1 cellular context compared by ENCODE assay signal in the genomic region with DNA sequence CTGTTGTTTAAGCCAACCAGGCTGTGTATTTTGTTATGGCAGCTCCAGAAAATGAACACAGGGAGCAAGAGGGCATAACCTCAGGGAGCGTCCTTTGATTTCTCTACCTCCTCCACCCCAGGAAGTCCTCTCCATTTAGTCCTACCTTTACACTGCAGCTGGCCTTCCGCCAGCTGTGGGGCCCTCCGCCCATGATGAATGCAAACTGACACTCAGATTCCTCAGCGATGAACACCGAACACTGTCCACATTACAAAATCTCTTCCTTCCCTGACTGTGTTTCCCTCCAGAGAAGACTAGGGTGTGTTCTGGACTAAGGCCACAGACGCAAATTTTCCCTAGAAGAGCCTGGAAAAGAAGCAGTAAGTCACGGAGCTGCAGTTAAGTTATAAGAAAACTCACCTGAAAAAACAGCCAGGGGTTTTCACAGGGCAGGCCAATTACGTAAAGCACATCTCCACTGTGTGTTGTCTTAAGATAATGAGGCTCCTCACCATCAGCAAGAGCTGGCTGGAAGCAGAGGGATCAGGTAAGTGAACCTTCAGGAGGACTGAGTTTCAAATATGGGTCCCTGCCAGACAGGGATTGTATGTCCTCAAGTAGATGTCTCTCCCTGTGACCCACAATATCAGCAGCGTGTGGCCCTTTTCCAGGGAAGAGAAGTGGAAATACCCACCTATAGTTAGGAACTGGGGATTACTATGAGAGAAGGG.
A peak's percentile ranks its signal among the peaks of the same experiment; 100 is the strongest.
TF ChIP-seq lines count a peak whose summit lies in the region.

No MANE protein-coding gene starts in this region.

TF ChIP-seq in HepG2, 621 proteins besides CTCF, POLR2A, EP300 and RAD21 (continued from another document and continues in another):
- TF ChIP-seq GFI1 (CRISPR knock-in tag; IDR thresholded peaks at IDR 0.05; ENCODE audit: borderline replicate concordance) (peak; percentile 68; the same call in 1 of the 2 replicates), ZNF616 (CRISPR knock-in tag; IDR thresholded peaks at IDR 0.05; ENCODE audit: low read depth) (no peak), HDAC2 (CRISPR knock-in tag; IDR thresholded peaks at IDR 0.05) (peak; percentile 53; the same call in 1 of the 2 replicates), MAZ (IDR thresholded peaks at IDR 0.05; ENCODE audit: borderline replicate concordance, low read depth, low read length) (no peak), MAZ (CRISPR knock-in tag; IDR thresholded peaks at IDR 0.05; ENCODE audit: low read depth) (no peak), GABPA (IDR thresholded peaks at IDR 0.05; ENCODE audit: low read depth, low read length) (no peak), GABPA (CRISPR knock-in tag; IDR thresholded peaks at IDR 0.05; ENCODE audit: low read depth) (peak; percentile 68), SYNCRIP (IDR thresholded peaks at IDR 0.05; ENCODE audit: insufficient read depth, low read depth, low read length) (no peak), ZNF264 (CRISPR knock-in tag; IDR thresholded peaks at IDR 0.05) (no peak), ZSCAN31 (CRISPR knock-in tag; IDR thresholded peaks at IDR 0.05; ENCODE audit: low read depth) (no peak), STAG1 (CRISPR knock-in tag; IDR thresholded peaks at IDR 0.05) (no peak), RARG (CRISPR knock-in tag; IDR thresholded peaks at IDR 0.05; ENCODE audit: low read depth) (no peak), ZNF260 (CRISPR knock-in tag; IDR thresholded peaks at IDR 0.05; ENCODE audit: borderline replicate concordance, low read depth) (no peak), KDM5B (CRISPR knock-in tag; IDR thresholded peaks at IDR 0.05; ENCODE audit: borderline replicate concordance) (no peak), HMG20B (CRISPR knock-in tag; conservative IDR thresholded peaks at IDR 0.05) (no peak), EHMT2 (IDR thresholded peaks at IDR 0.05; ENCODE audit: borderline replicate concordance, low read depth, low read length) (no peak), RARA (CRISPR knock-in tag; IDR thresholded peaks at IDR 0.05) (peak; percentile 75), ZNF333 (CRISPR knock-in tag; IDR thresholded peaks at IDR 0.05; ENCODE audit: borderline replicate concordance) (no peak), ZNF552 (CRISPR knock-in tag; IDR thresholded peaks at IDR 0.05; ENCODE audit: borderline replicate concordance) (no peak), NFIC (IDR thresholded peaks at IDR 0.05; ENCODE audit: low read length) (peak; percentile 65), ZNF253 (CRISPR knock-in tag; IDR thresholded peaks at IDR 0.05; ENCODE audit: borderline replicate concordance) (no peak), ZNF160 (CRISPR knock-in tag; IDR thresholded peaks at IDR 0.05) (no peak), NR0B2 (CRISPR knock-in tag; IDR thresholded peaks at IDR 0.05) (no peak), GTF2F1 (IDR thresholded peaks at IDR 0.05; ENCODE audit: low read length) (no peak), HIC2 (CRISPR knock-in tag; IDR thresholded peaks at IDR 0.05; ENCODE audit: low read depth) (no peak), ZNF570 (CRISPR knock-in tag; IDR thresholded peaks at IDR 0.05; ENCODE audit: borderline replicate concordance) (no peak), NONO (IDR thresholded peaks at IDR 0.05) (no peak), NONO (CRISPR knock-in tag; conservative IDR thresholded peaks at IDR 0.05) (no peak), ZBTB44 (CRISPR knock-in tag; IDR thresholded peaks at IDR 0.05) (no peak), ZNF792 (CRISPR knock-in tag; IDR thresholded peaks at IDR 0.05) (no peak), ZNF605 (CRISPR knock-in tag; IDR thresholded peaks at IDR 0.05) (no peak), ZNF883 (CRISPR knock-in tag; IDR thresholded peaks at IDR 0.05; ENCODE audit: not compliant biosample characterization) (no peak), ZNF703 (CRISPR knock-in tag; IDR thresholded peaks at IDR 0.05; ENCODE audit: borderline replicate concordance) (no peak), CSRNP2 (CRISPR knock-in tag; conservative IDR thresholded peaks at IDR 0.05; ENCODE audit: low read depth) (no peak), FOXK2 (IDR thresholded peaks at IDR 0.05) (no peak), AHR (CRISPR knock-in tag; IDR thresholded peaks at IDR 0.05) (no peak), HOXA3 (CRISPR knock-in tag; IDR thresholded peaks at IDR 0.05) (peak; percentile 14; the same call in 1 of the 2 replicates), TMF1 (CRISPR knock-in tag; IDR thresholded peaks at IDR 0.05; ENCODE audit: low read depth) (no peak), SCMH1 (CRISPR knock-in tag; IDR thresholded peaks at IDR 0.05; ENCODE audit: borderline replicate concordance) (no peak), POGZ (CRISPR knock-in tag; IDR thresholded peaks at IDR 0.05) (peak; percentile 59; the same call in 1 of the 2 replicates), FOXP1 (IDR thresholded peaks at IDR 0.05) (no peak), FOXP1 (CRISPR knock-in tag; IDR thresholded peaks at IDR 0.05) (0 out of 2 replicates have a peak, but pooled peaks have one; percentile 8), ZNF235 (CRISPR knock-in tag; IDR thresholded peaks at IDR 0.05; ENCODE audit: borderline replicate concordance) (no peak)
- TF ChIP-seq, protein P1, sequence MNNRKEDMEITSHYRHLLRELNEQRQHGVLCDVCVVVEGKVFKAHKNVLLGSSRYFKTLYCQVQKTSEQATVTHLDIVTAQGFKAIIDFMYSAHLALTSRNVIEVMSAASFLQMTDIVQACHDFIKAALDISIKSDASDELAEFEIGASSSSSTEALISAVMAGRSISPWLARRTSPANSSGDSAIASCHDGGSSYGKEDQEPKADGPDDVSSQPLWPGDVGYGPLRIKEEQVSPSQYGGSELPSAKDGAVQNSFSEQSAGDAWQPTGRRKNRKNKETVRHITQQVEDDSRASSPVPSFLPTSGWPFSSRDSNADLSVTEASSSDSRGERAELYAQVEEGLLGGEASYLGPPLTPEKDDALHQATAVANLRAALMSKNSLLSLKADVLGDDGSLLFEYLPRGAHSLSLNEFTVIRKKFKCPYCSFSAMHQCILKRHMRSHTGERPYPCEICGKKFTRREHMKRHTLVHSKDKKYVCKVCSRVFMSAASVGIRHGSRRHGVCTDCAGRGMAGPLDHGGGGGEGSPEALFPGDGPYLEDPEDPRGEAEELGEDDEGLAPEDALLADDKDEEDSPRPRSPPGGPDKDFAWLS (CRISPR knock-in tag; IDR thresholded peaks at IDR 0.05; ENCODE audit: borderline replicate concordance), result no peak
- TF ChIP-seq, protein P2, sequence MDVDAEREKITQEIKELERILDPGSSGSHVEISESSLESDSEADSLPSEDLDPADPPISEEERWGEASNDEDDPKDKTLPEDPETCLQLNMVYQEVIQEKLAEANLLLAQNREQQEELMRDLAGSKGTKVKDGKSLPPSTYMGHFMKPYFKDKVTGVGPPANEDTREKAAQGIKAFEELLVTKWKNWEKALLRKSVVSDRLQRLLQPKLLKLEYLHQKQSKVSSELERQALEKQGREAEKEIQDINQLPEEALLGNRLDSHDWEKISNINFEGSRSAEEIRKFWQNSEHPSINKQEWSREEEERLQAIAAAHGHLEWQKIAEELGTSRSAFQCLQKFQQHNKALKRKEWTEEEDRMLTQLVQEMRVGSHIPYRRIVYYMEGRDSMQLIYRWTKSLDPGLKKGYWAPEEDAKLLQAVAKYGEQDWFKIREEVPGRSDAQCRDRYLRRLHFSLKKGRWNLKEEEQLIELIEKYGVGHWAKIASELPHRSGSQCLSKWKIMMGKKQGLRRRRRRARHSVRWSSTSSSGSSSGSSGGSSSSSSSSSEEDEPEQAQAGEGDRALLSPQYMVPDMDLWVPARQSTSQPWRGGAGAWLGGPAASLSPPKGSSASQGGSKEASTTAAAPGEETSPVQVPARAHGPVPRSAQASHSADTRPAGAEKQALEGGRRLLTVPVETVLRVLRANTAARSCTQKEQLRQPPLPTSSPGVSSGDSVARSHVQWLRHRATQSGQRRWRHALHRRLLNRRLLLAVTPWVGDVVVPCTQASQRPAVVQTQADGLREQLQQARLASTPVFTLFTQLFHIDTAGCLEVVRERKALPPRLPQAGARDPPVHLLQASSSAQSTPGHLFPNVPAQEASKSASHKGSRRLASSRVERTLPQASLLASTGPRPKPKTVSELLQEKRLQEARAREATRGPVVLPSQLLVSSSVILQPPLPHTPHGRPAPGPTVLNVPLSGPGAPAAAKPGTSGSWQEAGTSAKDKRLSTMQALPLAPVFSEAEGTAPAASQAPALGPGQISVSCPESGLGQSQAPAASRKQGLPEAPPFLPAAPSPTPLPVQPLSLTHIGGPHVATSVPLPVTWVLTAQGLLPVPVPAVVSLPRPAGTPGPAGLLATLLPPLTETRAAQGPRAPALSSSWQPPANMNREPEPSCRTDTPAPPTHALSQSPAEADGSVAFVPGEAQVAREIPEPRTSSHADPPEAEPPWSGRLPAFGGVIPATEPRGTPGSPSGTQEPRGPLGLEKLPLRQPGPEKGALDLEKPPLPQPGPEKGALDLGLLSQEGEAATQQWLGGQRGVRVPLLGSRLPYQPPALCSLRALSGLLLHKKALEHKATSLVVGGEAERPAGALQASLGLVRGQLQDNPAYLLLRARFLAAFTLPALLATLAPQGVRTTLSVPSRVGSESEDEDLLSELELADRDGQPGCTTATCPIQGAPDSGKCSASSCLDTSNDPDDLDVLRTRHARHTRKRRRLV (CRISPR knock-in tag; IDR thresholded peaks at IDR 0.05), result no peak
- TF ChIP-seq, protein P3, sequence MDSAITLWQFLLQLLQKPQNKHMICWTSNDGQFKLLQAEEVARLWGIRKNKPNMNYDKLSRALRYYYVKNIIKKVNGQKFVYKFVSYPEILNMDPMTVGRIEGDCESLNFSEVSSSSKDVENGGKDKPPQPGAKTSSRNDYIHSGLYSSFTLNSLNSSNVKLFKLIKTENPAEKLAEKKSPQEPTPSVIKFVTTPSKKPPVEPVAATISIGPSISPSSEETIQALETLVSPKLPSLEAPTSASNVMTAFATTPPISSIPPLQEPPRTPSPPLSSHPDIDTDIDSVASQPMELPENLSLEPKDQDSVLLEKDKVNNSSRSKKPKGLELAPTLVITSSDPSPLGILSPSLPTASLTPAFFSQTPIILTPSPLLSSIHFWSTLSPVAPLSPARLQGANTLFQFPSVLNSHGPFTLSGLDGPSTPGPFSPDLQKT (CRISPR knock-in tag; IDR thresholded peaks at IDR 0.05; ENCODE audit: borderline replicate concordance), result no peak
- TF ChIP-seq, protein P4, sequence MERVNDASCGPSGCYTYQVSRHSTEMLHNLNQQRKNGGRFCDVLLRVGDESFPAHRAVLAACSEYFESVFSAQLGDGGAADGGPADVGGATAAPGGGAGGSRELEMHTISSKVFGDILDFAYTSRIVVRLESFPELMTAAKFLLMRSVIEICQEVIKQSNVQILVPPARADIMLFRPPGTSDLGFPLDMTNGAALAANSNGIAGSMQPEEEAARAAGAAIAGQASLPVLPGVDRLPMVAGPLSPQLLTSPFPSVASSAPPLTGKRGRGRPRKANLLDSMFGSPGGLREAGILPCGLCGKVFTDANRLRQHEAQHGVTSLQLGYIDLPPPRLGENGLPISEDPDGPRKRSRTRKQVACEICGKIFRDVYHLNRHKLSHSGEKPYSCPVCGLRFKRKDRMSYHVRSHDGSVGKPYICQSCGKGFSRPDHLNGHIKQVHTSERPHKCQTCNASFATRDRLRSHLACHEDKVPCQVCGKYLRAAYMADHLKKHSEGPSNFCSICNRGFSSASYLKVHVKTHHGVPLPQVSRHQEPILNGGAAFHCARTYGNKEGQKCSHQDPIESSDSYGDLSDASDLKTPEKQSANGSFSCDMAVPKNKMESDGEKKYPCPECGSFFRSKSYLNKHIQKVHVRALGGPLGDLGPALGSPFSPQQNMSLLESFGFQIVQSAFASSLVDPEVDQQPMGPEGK (CRISPR knock-in tag; IDR thresholded peaks at IDR 0.05), result peak; percentile 63; the same call in 1 of the 2 replicates
